Comparison of ENCODE assay signal across 1 cellular context in the genomic region with DNA sequence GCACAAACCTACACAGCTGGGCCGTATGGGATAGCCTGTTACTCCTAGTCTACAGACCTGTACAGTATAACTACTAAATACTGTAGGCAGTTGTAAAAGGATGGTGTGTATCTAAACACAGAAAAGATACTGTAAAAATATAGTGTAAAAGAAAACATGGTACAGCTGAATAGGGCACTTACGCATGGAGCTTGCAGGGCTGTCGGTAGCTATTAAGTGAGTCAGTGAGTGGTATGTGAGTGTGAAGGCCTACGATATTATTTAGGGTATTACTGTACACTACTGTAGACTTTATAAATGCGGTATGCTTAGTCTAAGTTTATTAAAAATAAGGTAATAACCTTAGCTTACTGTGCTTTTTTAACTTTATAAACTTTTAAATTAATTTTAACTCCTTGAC.
TF ChIP-seq lines count a peak whose summit lies in the region.

No MANE protein-coding gene starts in this region.

TF ChIP-seq in liver, 16 proteins besides CTCF, POLR2A, EP300 and RAD21 (continued from another document):
- TF ChIP-seq ZBTB33 (IDR thresholded peaks at IDR 0.05) (no peak), EGR1 (IDR thresholded peaks at IDR 0.05; ENCODE audit: low read depth in 2 of 2) (no peak), FOXA2 (IDR thresholded peaks at IDR 0.05) (no peak), ATF3 (IDR thresholded peaks at IDR 0.05) (no peak), YY1 (IDR thresholded peaks at IDR 0.05) (no peak), HNF4A (conservative IDR thresholded peaks at IDR 0.05) (no peak), SP1 (IDR thresholded peaks at IDR 0.05) (no peak), JUND (IDR thresholded peaks at IDR 0.05) (no peak), FOXA1 (IDR thresholded peaks at IDR 0.05) (no peak), NR2F2 (IDR thresholded peaks at IDR 0.05) (no peak), GABPA (IDR thresholded peaks at IDR 0.05 in 1 of 2, conservative IDR thresholded peaks at IDR 0.05 in 1 of 2) (no peak)
- TF ChIP-seq, protein P1, sequence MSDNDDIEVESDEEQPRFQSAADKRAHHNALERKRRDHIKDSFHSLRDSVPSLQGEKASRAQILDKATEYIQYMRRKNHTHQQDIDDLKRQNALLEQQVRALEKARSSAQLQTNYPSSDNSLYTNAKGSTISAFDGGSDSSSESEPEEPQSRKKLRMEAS (IDR thresholded peaks at IDR 0.05), result no peak
